Comparison of ENCODE assay signal across 20 cellular contexts in genomic region chr18:34562252-34562870, GRCh38.
"Had no signal": no experiment of that assay in that cellular context is flagged by ENCODE, and none has a peak within 500 bp of the region (broad histone marks: within the 10 kb centered on the region; RNA-seq: fewer than 3 reads in every experiment).

No MANE protein-coding gene starts in this region.

- DNase-seq: activated CD4-positive, CD25-positive, alpha-beta regulatory T cell treated with anti-CD3 and anti-CD28 coated beads, Interleukin-2, amount 50 U/mL, for 72 hours; activated CD8-positive, alpha-beta memory T cell treated with anti-CD3 and anti-CD28 coated beads, Interleukin-2, amount 50 U/mL, for 4 hours; activated naive CD4-positive, alpha-beta T cell treated with Interleukin-2 at 50 U/mL for 16 hours; activated naive CD8-positive, alpha-beta T cell treated with anti-CD3 and anti-CD28 coated beads, Interleukin-2, amount 10 ng/mL, durations not matched to agents 7 days and 5 days; activated T-cell treated with anti-CD3 and anti-CD28 coated beads, Interleukin-2, amount 50 U/mL, for 48 hours; amygdala; cerebellar nuclear complex; left lung; mammary epithelial cell; ovary; right lobe of liver; stimulated activated CD4-positive, alpha-beta T cell treated with anti-CD3 and anti-CD28 coated beads, Interleukin-2, amount 100 ng/mL, for 48 hours; stimulated activated CD8-positive, alpha-beta memory T cell treated with anti-CD3 and anti-CD28 coated beads, Interleukin-4, amount 100 ng/mL, for 48 hours; stimulated activated naive B cell treated with anti-CD40 and anti-IgM and Interleukin-4, amounts not matched to agents 10 μg/mL and 1 μg/mL and 100 μg/mL, for 72 hours; transverse colon; uterus; WERI-Rb-1 had no signal

- H3K9me3 ChIP-seq: left lung, neutrophil, ovary, prostate gland, right lobe of liver, transverse colon, uterus had no signal

- ATAC-seq: left lung; right lobe of liver; stimulated activated naive B cell treated with anti-CD40 and anti-IgM and Interleukin-4, amounts not matched to agents 10 μg/mL and 1 μg/mL and 100 μg/mL, for 72 hours had no signal

- H3K4me3 ChIP-seq: coronary artery, left lung, ovary, prostate gland, right lobe of liver, transverse colon, uterus had no signal

- H3K36me3 ChIP-seq: left lung, neutrophil, ovary, prostate gland, right lobe of liver, transverse colon, uterus, WERI-Rb-1 had no signal

- H3K4me1 ChIP-seq: left lung, prostate gland, right lobe of liver, transverse colon, uterus had no signal

- H3K27me3 ChIP-seq: left lung, neutrophil, ovary, right lobe of liver, transverse colon, uterus had no signal

- H3K27ac ChIP-seq: coronary artery, left lung, neutrophil, ovary, prostate gland, right lobe of liver, transverse colon, uterus, WERI-Rb-1 had no signal
